In genomic region chr12:123148223-123148622, GRCh38 we compare ENCODE assay signal across 17 cellular contexts. TPM values are rescaled to one million over a fixed set of nuclear protein-coding genes. Genes with fewer than 3 reads are reported as not detected.
DNase-seq lines count a peak whose midpoint lies in the region; ATAC-seq and TF ChIP-seq lines count a peak whose summit lies in the region.
"Had no signal": no experiment of that assay in that cellular context is flagged by ENCODE, and none has a peak within 500 bp of the region (broad histone marks: within the 10 kb centered on the region; RNA-seq: fewer than 3 reads in every experiment).

No MANE protein-coding gene starts in this region.

- CTCF ChIA-PET in A673 (lab: Charles Lee), result no interaction called here
- CTCF ChIA-PET in CD8-positive, alpha-beta memory T cell (lab: Charles Lee), result no interaction called here
- CTCF ChIA-PET in WTC11 (lab: Charles Lee), result no interaction called here

- H3K4me1 ChIP-seq in A673 (ENCODE audit: insufficient read depth, low read length, poor library complexity, severe bottlenecking), result peaks cover 12% of the 10 kb centered on the region
- peaks cover 25% of the 10 kb centered on the region for H3K4me1 ChIP-seq in CD8-positive, alpha-beta memory T cell (ENCODE audit: insufficient read depth, low read length)

- peaks cover 0 to 3% of the 10 kb centered on the region in 2 donors for H3K27me3 Mint-ChIP-seq in CD8-positive, alpha-beta memory T cell
- H3K27me3 Mint-ChIP-seq in WTC11 (ENCODE audit: low read depth) (peaks cover 41% of the 10 kb centered on the region), naive B cell (no peaks in the 10 kb centered on the region)

- no peak overlapping the region for H3K4me3 ChIP-seq in A673 (ENCODE audit: low read depth, low read length, poor library complexity, severe bottlenecking)
- no peak overlapping the region for H3K4me3 ChIP-seq in CD8-positive, alpha-beta memory T cell (ENCODE audit: low read length)

- no peaks in the 10 kb centered on the region for H3K27me3 ChIP-seq in A673 (replicated peaks; ENCODE audit: insufficient read depth, low read depth, low read length, poor library complexity)
- H3K27me3 ChIP-seq in CD8-positive, alpha-beta memory T cell (ENCODE audit: insufficient read depth, low read length, poor library complexity, severe bottlenecking), result no peaks in the 10 kb centered on the region

- no peaks in the 10 kb centered on the region for H3K36me3 ChIP-seq in A673 (ENCODE audit: insufficient read depth, low read length, poor library complexity, severe bottlenecking)
- H3K36me3 ChIP-seq in CD8-positive, alpha-beta memory T cell (ENCODE audit: insufficient read depth, low read length), result no peaks in the 10 kb centered on the region

- DNase-seq in A673 (ENCODE audit: low spot score) (no peak), WTC11 (ENCODE audit: low spot score) (no peak), naive B cell (no peak), middle frontal gyrus (ENCODE audit: extremely low spot score, low spot score) (no peak), dermis blood vessel endothelial cell (no peak), SHP77 (lab: John Stamatoyannopoulos, UW) (no peak), dedifferentiated amniotic fluid mesenchymal stem cell (ENCODE audit: extremely low spot score) (no peak)
- no peak for DNase-seq in CD8-positive, alpha-beta memory T cell
- DNase-seq: amniotic stem cell; DMS53; Karpas-422; midbrain; NCI-H1105 treated with DMSO at 0.1 percent for 48 hours; NCI-H774; stimulated activated naive CD8-positive, alpha-beta T cell treated with anti-CD3 and anti-CD28 coated beads, Interleukin-15, Interleukin-2, amounts not matched to agents 100 U/mL and 50 U/mL, for 24 hours had no signal

- H3K4me1 Mint-ChIP-seq in CD8-positive, alpha-beta memory T cell, result peaks cover 24 to 29% (median 27%) of the 10 kb centered on the region in 3 donors
- H3K4me1 Mint-ChIP-seq in WTC11 (peaks cover 32% of the 10 kb centered on the region), naive B cell (peaks cover 43 to 59% (median 46%) of the 10 kb centered on the region in 3 donors)

- H3K27ac ChIP-seq in A673 (ENCODE audit: low read depth, low read length, poor library complexity, severe bottlenecking), result no peak overlapping the region
- no peak overlapping the region for H3K27ac ChIP-seq in CD8-positive, alpha-beta memory T cell (ENCODE audit: low read depth, low read length)
- H3K27ac ChIP-seq: epithelial cell of prostate, HL-60 had no signal

- BruUV-seq in A673 (replicated peaks; lab: Mats Ljungman, UMichigan), result TSS peak; percentile 19

- POLR2A ChIA-PET in A673 (lab: Charles Lee; ENCODE audit: low non-redundant PET), result no interaction called here
- POLR2A ChIA-PET in CD8-positive, alpha-beta memory T cell (lab: Charles Lee), result no interaction called here
- POLR2A ChIA-PET in WTC11 (lab: Charles Lee), result no interaction called here

- ATAC-seq in WTC11 (no peak), naive B cell (ENCODE audit: low read depth in 2 of 2) (no peak)
- ATAC-seq: stimulated activated naive CD8-positive, alpha-beta T cell treated with anti-CD3 and anti-CD28 coated beads, Interleukin-15, Interleukin-2, amounts not matched to agents 100 U/mL and 50 U/mL, for 24 hours had no signal

- no peak for TF ChIP-seq CTCF in A673 (conservative IDR thresholded peaks at IDR 0.05; ENCODE audit: low read depth, low read length)
- no peak for TF ChIP-seq CTCF in WTC11 (IDR thresholded peaks at IDR 0.05)

- H3K9me3 Mint-ChIP-seq in CD8-positive, alpha-beta memory T cell, result no peaks in the 10 kb centered on the region
- H3K9me3 Mint-ChIP-seq in WTC11 (no peaks in the 10 kb centered on the region), naive B cell (no peaks in the 10 kb centered on the region)

- intact Hi-C loops in A673 (cut with micrococcal nuclease; ENCODE audit: unreplicated experiment), result no loop called here

- H3K27ac Mint-ChIP-seq in CD8-positive, alpha-beta memory T cell, result peak overlapping the region in 2 of 8 donors; percentile 22 to 35
- no peak overlapping the region for H3K27ac Mint-ChIP-seq in WTC11
- peak overlapping the region in 3 of 6 donors; percentile 12 to 72 (median 57) for H3K27ac Mint-ChIP-seq in naive B cell

- peak overlapping the region in 5 of 7 donors; percentile 17 to 85 (median 69) for H3K4me3 Mint-ChIP-seq in CD8-positive, alpha-beta memory T cell
- H3K4me3 Mint-ChIP-seq in WTC11 (peak overlapping the region; percentile 18; the same call in 1 of the 2 replicates), naive B cell (peak overlapping the region in 7 of 8 donors; percentile 43 to 93 (median 84))

- no peaks in the 10 kb centered on the region for H3K36me3 Mint-ChIP-seq in CD8-positive, alpha-beta memory T cell
- H3K36me3 Mint-ChIP-seq in WTC11, result no peaks in the 10 kb centered on the region
- no peaks in the 10 kb centered on the region for H3K36me3 Mint-ChIP-seq in naive B cell

- H3K9me3 ChIP-seq in A673 (ENCODE audit: low read depth, low read length, poor library complexity, severe bottlenecking), result no peaks in the 10 kb centered on the region
- no peaks in the 10 kb centered on the region for H3K9me3 ChIP-seq in CD8-positive, alpha-beta memory T cell (ENCODE audit: low read length)

TF ChIP-seq in WTC11, 78 proteins besides CTCF, POLR2A, EP300 and RAD21 (continues in another document):
- TF ChIP-seq RORB (CRISPR knock-in tag; IDR thresholded peaks at IDR 0.05) (no peak), EMX1 (CRISPR knock-in tag; IDR thresholded peaks at IDR 0.05) (no peak), USF2 (CRISPR knock-in tag; IDR thresholded peaks at IDR 0.05) (no peak), ZNF532 (CRISPR knock-in tag; IDR thresholded peaks at IDR 0.05; ENCODE audit: borderline replicate concordance) (no peak), HMGA2 (CRISPR knock-in tag; IDR thresholded peaks at IDR 0.05) (no peak), TEAD4 (CRISPR knock-in tag; IDR thresholded peaks at IDR 0.05) (no peak), TP53 (CRISPR knock-in tag; IDR thresholded peaks at IDR 0.05) (no peak), MXD4 (CRISPR knock-in tag; IDR thresholded peaks at IDR 0.05; ENCODE audit: borderline replicate concordance) (no peak), ATF6 (CRISPR knock-in tag; IDR thresholded peaks at IDR 0.05) (no peak)

RNA-seq across cellular contexts. Expression of gene PITPNM2, which starts 2.7 kb away (rescaled TPM):
- total RNA-seq in A673 (2021) (6.4 and 8.9 TPM in 2 replicates), WTC11 (2021) (4.8 to 8.2 TPM (median 7.4 TPM) in 3 replicates), dermis blood vessel endothelial cell (8.8 and 12.1 TPM in 2 replicates)
- 1 to 10 TPM; 5.1 to 6.1 TPM for total RNA-seq in CD8-positive, alpha-beta memory T cell
- polyA plus RNA-seq in CD8-positive, alpha-beta memory T cell, result 1.8 TPM
- 1 to 10 TPM in 3 of 6 donors, under 1 TPM in 3; 0.10 to 2.6 (median 0.96) TPM for polyA plus RNA-seq in naive B cell (ENCODE audit: low read depth in 6 of 6)

Comparison
In these comparisons a context has a peak if more than half of its experiments do, and no peak if none do; other contexts are left out.
1. H3K4me3 Mint-ChIP-seq: peak in every context shown above with its lines; median percentile 84 in naive B cell; 69 in CD8-positive, alpha-beta memory T cell; 18 in WTC11.